22 cellular contexts compared by ENCODE assay signal in the genomic region with DNA sequence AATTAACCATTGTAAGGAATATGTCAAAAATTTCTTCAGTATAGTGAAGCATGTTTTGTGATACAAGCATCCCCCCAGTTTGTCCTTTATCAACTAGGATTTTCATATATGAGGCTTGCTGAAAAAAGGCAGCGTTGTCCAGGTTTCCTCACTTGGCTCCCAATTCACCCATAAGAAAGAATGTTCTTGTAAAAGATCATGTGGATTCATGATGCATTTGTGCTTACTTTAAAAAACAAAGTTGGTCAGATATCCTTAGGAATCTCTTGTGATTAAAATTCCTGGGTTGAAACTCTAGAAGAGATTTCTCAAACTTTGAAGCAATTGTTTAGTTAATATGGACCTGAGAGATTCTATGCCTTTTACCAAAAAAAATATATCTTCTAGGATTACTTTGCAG.
"Had no signal": no experiment of that assay in that cellular context is flagged by ENCODE, and none has a peak within 500 bp of the region (broad histone marks: within the 10 kb centered on the region; RNA-seq: fewer than 3 reads in every experiment).

No MANE protein-coding gene starts in this region.

- H3K4me3 ChIP-seq: coronary artery, left ventricle myocardium inferior, ovary, prostate gland, stomach, suprapubic skin, tibial nerve had no signal

- H3K4me1 Mint-ChIP-seq: activated B cell treated with CpG ODN at 0.5 μM for 24 hours; activated CD4-positive, alpha-beta T cell treated with anti-CD3 and anti-CD28 coated beads for 36 hours; activated naive CD4-positive, alpha-beta T cell treated with anti-CD3 and anti-CD28 coated beads, Interleukin-2, amount 10 ng/mL, durations not matched to agents 7 days and 5 days; stimulated activated effector memory CD8-positive, alpha-beta T cell treated with anti-CD3 and anti-CD28 coated beads, Interleukin-12 subunit alpha, Interleukin-12 subunit beta, amount 100 ng/mL, for 72 hours had no signal

- DNase-seq: activated B cell treated with CpG ODN at 0.5 μM for 24 hours; activated CD4-positive, alpha-beta T cell treated with anti-CD3 and anti-CD28 coated beads for 36 hours; activated CD4-positive, alpha-beta T cell treated with anti-CD3 and anti-CD28 coated beads, Interleukin-2, amount 50 U/mL, for 4 hours; activated effector memory CD4-positive, alpha-beta T cell treated with anti-CD3 and anti-CD28 coated beads, Interleukin-2, amount 50 U/mL, for 16 hours; activated naive CD4-positive, alpha-beta T cell treated with anti-CD3 and anti-CD28 coated beads, Interleukin-2, amount 10 ng/mL, durations not matched to agents 7 days and 5 days; anterior cingulate cortex; endodermal cell; foreskin fibroblast; left ventricle myocardium inferior; mammary epithelial cell; ovary; right cardiac atrium; stimulated activated CD4-positive, alpha-beta T cell treated with anti-CD3 and anti-CD28 coated beads, Interleukin-2, amount 100 ng/mL, for 24 hours; stomach; T-helper 9 cell had no signal

- H3K27me3 Mint-ChIP-seq: activated B cell treated with CpG ODN at 0.5 μM for 24 hours had no signal

- H3K27ac ChIP-seq: coronary artery, epithelial cell of prostate, left ventricle myocardium inferior, ovary, prostate gland, stomach, suprapubic skin had no signal

- H3K9me3 Mint-ChIP-seq: activated B cell treated with CpG ODN at 0.5 μM for 24 hours; activated naive CD4-positive, alpha-beta T cell treated with anti-CD3 and anti-CD28 coated beads, Interleukin-2, amount 10 ng/mL, durations not matched to agents 7 days and 5 days; endodermal cell; natural killer cell treated with Interleukin-12 subunit alpha and Interleukin-12 subunit beta and Interleukin-15 and Interleukin-18, amount 100 ng/mL, for 72 hours had no signal

- H3K36me3 ChIP-seq: ovary, prostate gland, stomach, suprapubic skin, tibial nerve had no signal

- H3K4me3 Mint-ChIP-seq: activated B cell treated with CpG ODN at 0.5 μM for 24 hours; activated CD4-positive, alpha-beta T cell treated with anti-CD3 and anti-CD28 coated beads for 36 hours; activated naive CD4-positive, alpha-beta T cell treated with anti-CD3 and anti-CD28 coated beads, Interleukin-2, amount 10 ng/mL, durations not matched to agents 7 days and 5 days; endodermal cell; natural killer cell treated with Interleukin-12 subunit alpha and Interleukin-12 subunit beta and Interleukin-15 and Interleukin-18, amount 100 ng/mL, for 72 hours; stimulated activated effector memory CD8-positive, alpha-beta T cell treated with anti-CD3 and anti-CD28 coated beads, Interleukin-12 subunit alpha, Interleukin-12 subunit beta, amount 100 ng/mL, for 72 hours had no signal

- H3K27ac Mint-ChIP-seq: activated B cell treated with CpG ODN at 0.5 μM for 24 hours; activated CD4-positive, alpha-beta T cell treated with anti-CD3 and anti-CD28 coated beads for 36 hours; activated naive CD4-positive, alpha-beta T cell treated with anti-CD3 and anti-CD28 coated beads, Interleukin-2, amount 10 ng/mL, durations not matched to agents 7 days and 5 days; endodermal cell; natural killer cell treated with Interleukin-12 subunit alpha and Interleukin-12 subunit beta and Interleukin-15 and Interleukin-18, amount 100 ng/mL, for 72 hours; stimulated activated effector memory CD8-positive, alpha-beta T cell treated with anti-CD3 and anti-CD28 coated beads, Interleukin-12 subunit alpha, Interleukin-12 subunit beta, amount 100 ng/mL, for 72 hours had no signal

- ATAC-seq: activated CD4-positive, alpha-beta T cell treated with anti-CD3 and anti-CD28 coated beads for 36 hours; natural killer cell treated with Interleukin-12 subunit alpha and Interleukin-12 subunit beta and Interleukin-15 and Interleukin-18, amount 100 ng/mL, for 72 hours; right cardiac atrium; stimulated activated effector memory CD8-positive, alpha-beta T cell treated with anti-CD3 and anti-CD28 coated beads, Interleukin-12 subunit alpha, Interleukin-12 subunit beta, amount 100 ng/mL, for 72 hours had no signal

- H3K27me3 ChIP-seq: ovary, stomach, suprapubic skin, tibial nerve had no signal

- H3K9me3 ChIP-seq: left ventricle myocardium inferior, ovary, prostate gland, stomach, suprapubic skin, tibial nerve had no signal

- H3K4me1 ChIP-seq: stomach, suprapubic skin had no signal
